In the genomic region with DNA sequence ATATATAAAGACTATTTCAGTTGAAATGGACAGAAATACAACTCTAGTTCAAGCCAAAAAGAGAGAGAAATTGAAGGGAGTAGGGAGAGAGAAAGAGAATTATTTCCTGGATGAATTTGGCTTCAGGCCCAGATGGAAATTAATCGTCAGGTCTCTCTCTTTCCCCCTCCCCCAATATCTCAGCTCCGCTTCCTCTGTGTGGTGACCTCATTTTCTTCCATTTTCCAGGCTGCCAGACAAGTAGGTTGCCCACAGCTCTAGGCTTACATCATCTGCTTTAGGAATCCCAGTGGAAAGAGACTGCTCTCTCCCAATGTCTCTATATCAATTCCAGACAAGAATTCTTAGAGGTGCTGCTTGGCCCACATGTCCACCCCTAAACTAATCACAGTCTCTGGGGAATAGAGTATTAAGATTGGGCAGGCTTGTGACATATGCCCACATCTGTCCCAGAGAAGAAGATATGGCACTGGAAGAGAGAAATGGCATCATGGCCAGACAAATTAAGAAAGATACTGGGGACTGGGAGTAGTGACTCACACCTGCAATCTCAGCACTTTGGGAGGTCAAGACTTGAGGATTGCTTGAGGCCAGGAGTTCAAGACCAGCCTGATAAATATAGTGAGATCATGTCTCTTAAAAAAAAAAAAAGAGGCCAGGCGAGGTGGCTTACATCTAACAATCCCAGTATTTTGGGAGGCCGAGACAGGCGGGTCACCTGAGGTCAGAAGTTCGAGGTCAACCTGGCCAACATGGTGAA, we compare ENCODE assay signal across 9 cellular contexts. TPM values are rescaled to one million over a fixed set of nuclear protein-coding genes. Genes with fewer than 3 reads are reported as not detected.
DNase-seq lines count a peak whose midpoint lies in the region; ATAC-seq and TF ChIP-seq lines count a peak whose summit lies in the region.
"Had no signal": no experiment of that assay in that cellular context is flagged by ENCODE, and none has a peak within 500 bp of the region (broad histone marks: within the 10 kb centered on the region; RNA-seq: fewer than 3 reads in every experiment).

No MANE protein-coding gene starts in this region.

- TF ChIP-seq CTCF in brain microvascular endothelial cell (IDR thresholded peaks at IDR 0.05; ENCODE audit: low read depth, low read length, missing control alignments): no peak
- no peak for TF ChIP-seq CTCF in gastrocnemius medialis (IDR thresholded peaks at IDR 0.05 in 4 of 5, conservative IDR thresholded peaks at IDR 0.05 in 1 of 5)
- TF ChIP-seq CTCF in coronary artery (IDR thresholded peaks at IDR 0.05): no peak

- in situ Hi-C loops in GM23248 (cut with MboI) (no loop called here), brain microvascular endothelial cell (cut with HindIII; ENCODE audit: low pct_ligation_motif_present, low sequenced_read_pairs) (no loop called here), gastrocnemius medialis (cut with MboI; ENCODE audit: low sequenced_read_pairs in 4 of 4) (no loop called here)

- no peaks in the 10 kb centered on the region for H3K9me3 ChIP-seq in GM23248 (ENCODE audit: low read depth)
- no peaks in the 10 kb centered on the region for H3K9me3 ChIP-seq in gastrocnemius medialis

- TF ChIP-seq POLR2A in gastrocnemius medialis (IDR thresholded peaks at IDR 0.05): no peak

- H3K27ac ChIP-seq in GM23248 (no peak overlapping the region), brain microvascular endothelial cell (no peak overlapping the region), gastrocnemius medialis (no peak overlapping the region), coronary artery (no peak overlapping the region)

- H3K9me2 ChIP-seq in GM23248 (ENCODE audit: insufficient read depth): no peaks in the 10 kb centered on the region

- ATAC-seq in gastrocnemius medialis: no peak

- H3K4me3 ChIP-seq in GM23248 (no peak overlapping the region), brain microvascular endothelial cell (ENCODE audit: low read depth, low read length) (no peak overlapping the region), gastrocnemius medialis (no peak overlapping the region), coronary artery (no peak overlapping the region)

- H3K4me2 ChIP-seq in GM23248 (ENCODE audit: unreplicated experiment): peak overlapping the region; percentile 14

- H3K36me3 ChIP-seq in GM23248 (ENCODE audit: low read depth) (no peaks in the 10 kb centered on the region), brain microvascular endothelial cell (replicated peaks) (no peaks in the 10 kb centered on the region), gastrocnemius medialis (no peaks in the 10 kb centered on the region)

- no peaks in the 10 kb centered on the region for H4K20me1 ChIP-seq in GM23248 (ENCODE audit: insufficient read depth)

- no peak overlapping the region for H3K9ac ChIP-seq in GM23248

- no peaks in the 10 kb centered on the region; the same call in 1 of the 2 replicates for H3K4me1 ChIP-seq in GM23248 (ENCODE audit: insufficient read depth)
- no peaks in the 10 kb centered on the region for H3K4me1 ChIP-seq in gastrocnemius medialis

- H3F3A ChIP-seq in GM23248 (ENCODE audit: insufficient read depth): no peaks in the 10 kb centered on the region

- intact Hi-C loops in gastrocnemius medialis (cut with DNase I; ENCODE audit: low total_unique reads): no loop called here

- DNase-seq in GM23248 (peak; percentile 58), NCI-H2196 (lab: John Stamatoyannopoulos, UW; ENCODE audit: unreplicated experiment) (peak; percentile 64), brain microvascular endothelial cell (peak; percentile 58), non-pigmented ciliary epithelial cell (ENCODE audit: low read depth) (peak; percentile 38), gastrocnemius medialis (no peak), NCI-H187 treated with DMSO at 0.1 percent for 48 hours (lab: John Stamatoyannopoulos, UW) (no peak), coronary artery (ENCODE audit: low spot score) (no peak)
- no peak for DNase-seq in activated CD4-positive, alpha-beta T cell treated with anti-CD3 and anti-CD28 coated beads, Interleukin-2, amount 50 U/mL, for 48 hours
- DNase-seq: NCI-H748 treated with DMSO at 0.1 percent for 48 hours had no signal

- H3K27me3 ChIP-seq in GM23248 (replicated peaks; ENCODE audit: insufficient read depth) (no peaks in the 10 kb centered on the region; the same call in 1 of the 2 replicates), brain microvascular endothelial cell (replicated peaks) (no peaks in the 10 kb centered on the region), gastrocnemius medialis (no peaks in the 10 kb centered on the region)

- WGBS in GM23248 (ENCODE audit: low coverage in 1 of 2, low lambda C conversion rate in 2 of 2, missing lambda C conversion rate in 2 of 2), 2 experiments: 68% methylated on average over 6 of the region's 6 CpGs

- no peaks in the 10 kb centered on the region for H3K79me2 ChIP-seq in GM23248 (ENCODE audit: insufficient read depth)

- H2AFZ ChIP-seq in GM23248: peak overlapping the region; percentile 47; the same call in 1 of the 2 replicates

RNA-seq across cellular contexts. Expression of gene CFAP36, which starts 37.2 kb away (rescaled TPM):
- 16.7 and 25.7 TPM in 2 replicates for total RNA-seq in GM23248 (2014; rRNA removed; shearing (Covaris generic))
- 54.8 and 56.4 TPM in 2 replicates for polyA plus RNA-seq in GM23248 (2016; fragmentation: Nextera tagmentation; extraction: Ambion mirVana)
- total RNA-seq in gastrocnemius medialis: 10 to 100 TPM in 1 of 4 donors, 1 to 10 TPM in 3; 4.0 to 14.5 (median 5.6) TPM

Comparison
In these comparisons a context has a peak if more than half of its experiments do, and no peak if none do; other contexts are left out.
1. DNase-seq: peak in GM23248 (single experiment), NCI-H2196 (single experiment), brain microvascular endothelial cell (single experiment) and non-pigmented ciliary epithelial cell (single experiment); none in gastrocnemius medialis (0 of 2), NCI-H187 treated with DMSO at 0.1 percent for 48 hours (single experiment), coronary artery (single experiment) and activated CD4-positive, alpha-beta T cell treated with anti-CD3 and anti-CD28 coated beads, Interleukin-2, amount 50 U/mL, for 48 hours (0 of 2).